In genomic region chr5:40033411-40033810, GRCh38 we compare ENCODE assay signal across 12 cellular contexts.
A peak's percentile ranks its signal among the peaks of the same experiment; 100 is the strongest.
DNase-seq lines count a peak whose midpoint lies in the region; ATAC-seq, FAIRE-seq and TF ChIP-seq lines count a peak whose summit lies in the region.
"Had no signal": no experiment of that assay in that cellular context is flagged by ENCODE, and none has a peak within 500 bp of the region (broad histone marks: within the 10 kb centered on the region; RNA-seq: fewer than 3 reads in every experiment).

No MANE protein-coding gene starts in this region.

- no peaks in the 10 kb centered on the region for H3K9me3 ChIP-seq in Karpas-422 (ENCODE audit: low read length)

- H3K9ac ChIP-seq in Karpas-422 (ENCODE audit: low read length), result no peak overlapping the region
- H3K9ac ChIP-seq: parathyroid adenoma had no signal

- H3K4me1 ChIP-seq in Karpas-422 (ENCODE audit: low read length), result peaks cover 20% of the 10 kb centered on the region
- H3K4me1 ChIP-seq: parathyroid adenoma had no signal

- H3K4me3 Mint-ChIP-seq in type B pancreatic cell (no peak overlapping the region), chondrocyte (ENCODE audit: unreplicated experiment) (no peak overlapping the region)

- H3K4me1 Mint-ChIP-seq in type B pancreatic cell (ENCODE audit: unreplicated experiment), result no peaks in the 10 kb centered on the region
- no peaks in the 10 kb centered on the region for H3K4me1 Mint-ChIP-seq in chondrocyte (ENCODE audit: low read depth)

- ATAC-seq in GM18520 (IDR thresholded peaks at IDR 0.05; ENCODE audit: unreplicated experiment) (peak; percentile 46), left colon (no peak)

- H3K36me3 ChIP-seq in Karpas-422 (ENCODE audit: insufficient read depth, low read length), result no peaks in the 10 kb centered on the region

- no peaks in the 10 kb centered on the region for H4K20me1 ChIP-seq in Karpas-422 (ENCODE audit: insufficient read depth, low read depth, low read length)

- no peaks in the 10 kb centered on the region for H3K36me3 Mint-ChIP-seq in type B pancreatic cell
- peaks cover 1% of the 10 kb centered on the region for H3K36me3 Mint-ChIP-seq in chondrocyte (ENCODE audit: low read depth)

- H3K4me2 ChIP-seq in Karpas-422 (ENCODE audit: low read depth, low read length, poor library complexity, severe bottlenecking), result peak overlapping the region; percentile 39
- H3K4me2 ChIP-seq: hepatocyte had no signal

- no peaks in the 10 kb centered on the region for H3K9me3 Mint-ChIP-seq in type B pancreatic cell
- H3K9me3 Mint-ChIP-seq in chondrocyte (ENCODE audit: low read depth), result no peaks in the 10 kb centered on the region

- no peak for TF ChIP-seq POLR2A in H54 (IDR thresholded peaks at IDR 0.05; ENCODE audit: low read depth, low read length)

- intact Hi-C loops in left colon (cut with DNase I, micrococcal nuclease), result no loop called here

- H3K27ac Mint-ChIP-seq in type B pancreatic cell, result no peak overlapping the region
- no peak overlapping the region for H3K27ac Mint-ChIP-seq in chondrocyte (ENCODE audit: unreplicated experiment)

- H3K27me3 ChIP-seq in Karpas-422 (ENCODE audit: low read length), result no peaks in the 10 kb centered on the region
- H3K27me3 ChIP-seq: hepatocyte had no signal

- H2AFZ ChIP-seq in Karpas-422 (ENCODE audit: low read length), result no peak overlapping the region
- H2AFZ ChIP-seq: hepatocyte, parathyroid adenoma had no signal

- H3K27me3 Mint-ChIP-seq in type B pancreatic cell, result no peaks in the 10 kb centered on the region
- H3K27me3 Mint-ChIP-seq in chondrocyte (ENCODE audit: low read depth), result peaks cover 59% of the 10 kb centered on the region

- DNase-seq in H54 (ENCODE audit: insufficient read length, low spot score), result no peak
- DNase-seq in Karpas-422, result peak; percentile 76
- DNase-seq in effector CD4-positive, alpha-beta T cell, result peak; percentile 4
- no peak for DNase-seq in left colon
- DNase-seq in type B pancreatic cell (ENCODE audit: extremely low spot score, unreplicated experiment), result no peak
- no peak for DNase-seq in cerebellar nuclear complex (lab: John Stamatoyannopoulos, UW)
- no peak for DNase-seq in chondrocyte (ENCODE audit: low spot score)
- DNase-seq: Kasumi-1, SW 1271 had no signal

- H3K79me2 ChIP-seq in Karpas-422 (ENCODE audit: low read length), result no peaks in the 10 kb centered on the region
- H3K79me2 ChIP-seq: hepatocyte, parathyroid adenoma had no signal

- peak overlapping the region; percentile 56; the same call in 1 of the 2 replicates for H3K27ac ChIP-seq in Karpas-422 (ENCODE audit: low read length)
- H3K27ac ChIP-seq: hepatocyte, parathyroid adenoma had no signal

- peak; percentile 67 for FAIRE-seq in H54 (lab: Jason Lieb, UNC)

- TF ChIP-seq CTCF in type B pancreatic cell (conservative IDR thresholded peaks at IDR 0.05) (no peak), chondrocyte (IDR thresholded peaks at IDR 0.05) (no peak)

- H3K9me2 ChIP-seq in Karpas-422 (replicated peaks; ENCODE audit: insufficient read depth, low read length), result no peaks in the 10 kb centered on the region

- H3K4me3 ChIP-seq in Karpas-422 (ENCODE audit: low read length), result no peak overlapping the region
- H3K4me3 ChIP-seq: hepatocyte had no signal

Comparison
In these comparisons a context has a peak if more than half of its experiments do, and no peak if none do; other contexts are left out.
1. DNase-seq: peak in Karpas-422 (single experiment) and effector CD4-positive, alpha-beta T cell (single experiment); none in H54 (single experiment), left colon (0 of 2), type B pancreatic cell (single experiment), cerebellar nuclear complex (0 of 2) and chondrocyte (single experiment).